12 cellular contexts compared by ENCODE assay signal in genomic region chr4:186621959-186622553, GRCh38.
DNase-seq lines count a peak whose midpoint lies in the region; ATAC-seq and TF ChIP-seq lines count a peak whose summit lies in the region.
"Had no signal": no experiment of that assay in that cellular context is flagged by ENCODE, and none has a peak within 500 bp of the region (broad histone marks: within the 10 kb centered on the region; RNA-seq: fewer than 3 reads in every experiment).

No MANE protein-coding gene starts in this region.

- no peak overlapping the region for H3K4me3 Mint-ChIP-seq in Caco-2 (ENCODE audit: unreplicated experiment)

- peaks cover 29% of the 10 kb centered on the region for H3K4me1 Mint-ChIP-seq in Caco-2 (ENCODE audit: low read depth, unreplicated experiment)

- H3K9me3 Mint-ChIP-seq in Caco-2 (ENCODE audit: unreplicated experiment): no peaks in the 10 kb centered on the region

- peak; percentile 79 to 86 for DNase-seq in Caco-2
- peak; percentile 92 for DNase-seq in LHCN-M2 (ENCODE audit: low read depth)
- peak; percentile 60 for DNase-seq in epithelial cell of esophagus (ENCODE audit: low read depth)
- DNase-seq in osteoblast (ENCODE audit: insufficient read length, low spot score, missing footprints): peak; percentile 76
- DNase-seq in activated naive CD4-positive, alpha-beta T cell (lab: John Stamatoyannopoulos, UW): no peak
- DNase-seq in anterior cingulate cortex (lab: John Stamatoyannopoulos, UW): no peak
- DNase-seq: activated naive CD4-positive, alpha-beta T cell treated with Interleukin-2 at 50 U/mL for 16 hours; DMS 273 treated with DMSO at 0.1 percent for 48 hours; NCI-H774 had no signal

- peak overlapping the region; percentile 74 for H3K4me2 ChIP-seq in osteoblast (ENCODE audit: insufficient read depth, low read length)

- H3K36me3 ChIP-seq in Caco-2 (ENCODE audit: control insufficient read depth, insufficient read depth, low read length): peaks cover 3% of the 10 kb centered on the region
- H3K36me3 ChIP-seq in osteoblast (ENCODE audit: insufficient read depth, low read length): peaks cover 39% of the 10 kb centered on the region

- H3K4me3 ChIP-seq in Caco-2 (ENCODE audit: low read depth, low read length) (no peak overlapping the region), epithelial cell of esophagus (ENCODE audit: low read length) (no peak overlapping the region), osteoblast (ENCODE audit: insufficient read depth, low read length) (no peak overlapping the region)
- H3K4me3 ChIP-seq: skin epidermis had no signal

- H3K79me2 ChIP-seq in osteoblast (ENCODE audit: insufficient read depth, low read length): peaks cover 35% of the 10 kb centered on the region

- H3K4me1 ChIP-seq in Caco-2: peaks cover 49% of the 10 kb centered on the region
- H3K4me1 ChIP-seq in osteoblast (ENCODE audit: insufficient read depth, low read length): peaks cover 56% of the 10 kb centered on the region

- H2AFZ ChIP-seq in osteoblast (ENCODE audit: low read length): no peak overlapping the region

- no peaks in the 10 kb centered on the region for H3K27me3 Mint-ChIP-seq in Caco-2 (ENCODE audit: insufficient read depth, unreplicated experiment)

- no TSS peak for BruUV-seq in Caco-2 (replicated peaks; lab: Mats Ljungman, UMichigan)

- H3K27me3 ChIP-seq in Caco-2 (replicated peaks; ENCODE audit: control insufficient read depth, insufficient read depth, low read length) (no peaks in the 10 kb centered on the region), osteoblast (ENCODE audit: insufficient read depth, low read length) (no peaks in the 10 kb centered on the region)

- H3K36me3 Mint-ChIP-seq in Caco-2 (ENCODE audit: insufficient read depth, unreplicated experiment): peaks cover 41% of the 10 kb centered on the region

- ATAC-seq in HG02763 (IDR thresholded peaks at IDR 0.05; ENCODE audit: unreplicated experiment) (no peak), GM21367 (IDR thresholded peaks at IDR 0.05; ENCODE audit: unreplicated experiment) (no peak)

- peaks cover 5% of the 10 kb centered on the region for H4K20me1 ChIP-seq in osteoblast (ENCODE audit: insufficient read depth, low read length)

- H3K27ac Mint-ChIP-seq in Caco-2 (ENCODE audit: unreplicated experiment): peak overlapping the region; percentile 80

- POLR2A ChIA-PET in Caco-2 (lab: Charles Lee): no interaction called here

- peak overlapping the region; percentile 86 for H3K27ac ChIP-seq in osteoblast (ENCODE audit: low read depth, low read length)

- intact Hi-C loops in Caco-2 (cut with micrococcal nuclease; ENCODE audit: unreplicated experiment): loop anchor here (1.0 to 2.0 kb wide), 2 partner anchors 63 to 103 kb away; no protein-coding TSS in a partner anchor

- CTCF ChIA-PET in Caco-2 (lab: Charles Lee): no interaction called here

- no peaks in the 10 kb centered on the region for H3K9me3 ChIP-seq in Caco-2
- H3K9me3 ChIP-seq in osteoblast (ENCODE audit: low read depth, low read length): no peaks in the 10 kb centered on the region

- TF ChIP-seq CTCF in Caco-2 (IDR thresholded peaks at IDR 0.05; ENCODE audit: insufficient read depth in 1 of 2, low read depth in 1 of 2, low read length in 1 of 2, severe bottlenecking in 1 of 2, unreplicated experiment in 1 of 2) (no peak), epithelial cell of esophagus (IDR thresholded peaks at IDR 0.05; ENCODE audit: insufficient read depth, low read depth, low read length, missing control alignments) (peak; percentile 23), osteoblast (IDR thresholded peaks at IDR 0.05; ENCODE audit: extremely low read depth, low read depth, low read length) (peak; percentile 66)

Comparison
In these comparisons a context has a peak if more than half of its experiments do, and no peak if none do; other contexts are left out.
1. DNase-seq: peak in Caco-2 (2 of 2), LHCN-M2 (single experiment), epithelial cell of esophagus (single experiment) and osteoblast (single experiment); none in activated naive CD4-positive, alpha-beta T cell (0 of 4) and anterior cingulate cortex (0 of 58).
2. CTCF ChIP-seq: peak in epithelial cell of esophagus (single experiment) and osteoblast (single experiment); none in Caco-2 (0 of 2).